ENCODE assay signal across 9 cellular contexts in the genomic region with DNA sequence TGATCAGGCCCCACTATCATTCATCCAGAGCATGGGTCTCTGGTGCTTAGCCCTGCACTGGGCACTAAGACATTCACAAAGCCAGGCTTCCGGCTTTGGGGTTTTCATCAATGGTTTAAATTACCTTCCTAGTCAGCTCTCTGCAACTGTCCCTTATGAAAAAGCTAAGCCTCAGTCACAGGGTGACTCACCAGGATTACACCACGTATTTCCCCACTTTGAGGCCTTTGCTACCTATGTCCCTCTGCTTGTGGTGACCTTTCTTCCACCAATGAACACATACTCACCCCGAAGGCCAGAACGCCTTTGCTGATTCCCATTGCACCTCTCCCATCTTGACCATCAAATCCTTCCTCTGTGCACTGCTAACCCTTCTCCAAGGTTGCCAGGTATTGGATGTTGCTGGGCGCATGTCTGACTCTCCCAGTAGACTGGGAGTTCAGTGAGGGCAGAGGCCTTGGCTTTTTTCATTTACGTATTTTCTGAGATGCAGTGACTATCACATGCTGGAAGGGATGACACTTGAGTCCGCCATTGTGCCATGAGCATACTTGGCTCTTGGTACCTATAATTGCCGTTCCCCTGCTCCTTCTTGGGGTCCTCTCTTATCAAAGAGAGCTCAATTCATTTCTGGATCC. TPM values are rescaled to one million over a fixed set of nuclear protein-coding genes. Genes with fewer than 3 reads are reported as not detected.
DNase-seq lines count a peak whose midpoint lies in the region; ATAC-seq and TF ChIP-seq lines count a peak whose summit lies in the region.
"Had no signal": no experiment of that assay in that cellular context is flagged by ENCODE, and none has a peak within 500 bp of the region (broad histone marks: within the 10 kb centered on the region; RNA-seq: fewer than 3 reads in every experiment).

No MANE protein-coding gene starts in this region.

- POLR2A ChIA-PET in MCF 10A (lab: Yijun Ruan, JAX) = interaction anchor here (0.6 kb wide), 1 partner anchor 21 kb away, joined by 3 read pairs; no protein-coding TSS in a partner anchor

- no peak for TF ChIP-seq POLR2A in breast epithelium (IDR thresholded peaks at IDR 0.05)

- no peaks in the 10 kb centered on the region for H3K9me3 ChIP-seq in breast epithelium

- H3K36me3 ChIP-seq in breast epithelium = no peaks in the 10 kb centered on the region

- peaks cover 9% of the 10 kb centered on the region for H3K4me1 Mint-ChIP-seq in MCF 10A (ENCODE audit: insufficient read depth, unreplicated experiment)
- peaks cover 42% of the 10 kb centered on the region for H3K4me1 Mint-ChIP-seq in activated T-helper 17 cell treated with anti-CD3 and anti-CD28 coated beads, Interleukin-2, amount 50 U/mL, for 72 hours

- H3K4me1 ChIP-seq in breast epithelium = no peaks in the 10 kb centered on the region

- H3K4me3 Mint-ChIP-seq in MCF 10A (ENCODE audit: unreplicated experiment) = no peak overlapping the region
- H3K4me3 Mint-ChIP-seq in activated T-helper 17 cell treated with anti-CD3 and anti-CD28 coated beads, Interleukin-2, amount 50 U/mL, for 72 hours = peak overlapping the region; percentile 70

- H3K27me3 ChIP-seq in breast epithelium = no peaks in the 10 kb centered on the region

- H3K4me3 ChIP-seq in breast epithelium = no peak overlapping the region

- CTCF ChIA-PET in MCF 10A (lab: Yijun Ruan, JAX) = interaction anchor here (0.5 to 0.9 kb wide), 4 partner anchors 8 to 513 kb away, joined by 3 to 6 read pairs (median 4); no protein-coding TSS in a partner anchor

- H3K27ac Mint-ChIP-seq in MCF 10A (ENCODE audit: low read depth, unreplicated experiment) = no peak overlapping the region
- H3K27ac Mint-ChIP-seq in activated T-helper 17 cell treated with anti-CD3 and anti-CD28 coated beads, Interleukin-2, amount 50 U/mL, for 72 hours = peak overlapping the region; percentile 94

- ATAC-seq in HG03469 (IDR thresholded peaks at IDR 0.05; ENCODE audit: unreplicated experiment) (peak; percentile 47), left cardiac atrium (no peak), Right ventricle myocardium inferior (no peak)
- ATAC-seq in activated T-helper 17 cell treated with anti-CD3 and anti-CD28 coated beads, Interleukin-2, amount 50 U/mL, for 72 hours (replicated peaks) = peak; percentile 79
- ATAC-seq in stimulated activated naive CD8-positive, alpha-beta T cell treated with anti-CD3 and anti-CD28 coated beads, Interleukin-15, Interleukin-2, amounts not matched to agents 100 U/mL and 50 U/mL, for 24 hours = peak; percentile 68

- no TSS peak for BruUV-seq in MCF 10A (replicated peaks; lab: Mats Ljungman, UMichigan)

- peaks cover 26% of the 10 kb centered on the region for H3K27me3 Mint-ChIP-seq in MCF 10A (ENCODE audit: insufficient read depth, unreplicated experiment)
- H3K27me3 Mint-ChIP-seq in activated T-helper 17 cell treated with anti-CD3 and anti-CD28 coated beads, Interleukin-2, amount 50 U/mL, for 72 hours = no peaks in the 10 kb centered on the region

- intact Hi-C loops in MCF 10A (cut with micrococcal nuclease) (no loop called here), breast epithelium (cut with DNase I; ENCODE audit: low total_unique reads) (no loop called here), left cardiac atrium (cut with DNase I) (no loop called here), Right ventricle myocardium inferior (cut with DNase I) (no loop called here)

- peaks cover 6% of the 10 kb centered on the region for H3K36me3 Mint-ChIP-seq in MCF 10A (ENCODE audit: insufficient read depth, unreplicated experiment)
- H3K36me3 Mint-ChIP-seq in activated T-helper 17 cell treated with anti-CD3 and anti-CD28 coated beads, Interleukin-2, amount 50 U/mL, for 72 hours (ENCODE audit: low read depth) = no peaks in the 10 kb centered on the region

- DNase-seq in MCF 10A (ENCODE audit: unreplicated experiment) (peak; percentile 66), breast epithelium (ENCODE audit: low spot score in 2 of 2) (no peak), foreskin melanocyte (no peak), left cardiac atrium (no peak), Right ventricle myocardium inferior (ENCODE audit: missing footprints) (no peak)
- DNase-seq in stimulated activated naive CD8-positive, alpha-beta T cell treated with anti-CD3 and anti-CD28 coated beads, Interleukin-15, Interleukin-2, amounts not matched to agents 100 U/mL and 50 U/mL, for 24 hours = peak; percentile 43

- H3K27ac ChIP-seq in breast epithelium = no peak overlapping the region
- H3K27ac ChIP-seq: C4-2B had no signal

- H3K9me3 Mint-ChIP-seq in MCF 10A (ENCODE audit: unreplicated experiment) = no peaks in the 10 kb centered on the region
- H3K9me3 Mint-ChIP-seq in activated T-helper 17 cell treated with anti-CD3 and anti-CD28 coated beads, Interleukin-2, amount 50 U/mL, for 72 hours = no peaks in the 10 kb centered on the region

- TF ChIP-seq CTCF in MCF 10A (IDR thresholded peaks at IDR 0.05; ENCODE audit: unreplicated experiment) (no peak), breast epithelium (IDR thresholded peaks at IDR 0.05) (no peak)

RNA-seq across cellular contexts. Expression of a gene that starts 58.7 kb away (rescaled TPM):
- total RNA-seq in MCF 10A (2022) (not detected in 2 replicates), breast epithelium (1 to 10 TPM; 2.6 to 9.8 (median 4.7) TPM), left cardiac atrium (1 to 10 TPM in 1 of 2 donors, under 1 TPM in 1; 0.91 to 1.2 TPM), Right ventricle myocardium inferior (0.57 TPM)
- 10 to 100 TPM; 17.2 to 20.1 TPM for total RNA-seq in activated T-helper 17 cell treated with anti-CD3 and anti-CD28 coated beads, Interleukin-2, amount 50 U/mL, for 72 hours

Comparison
In these comparisons a context has a peak if more than half of its experiments do, and no peak if none do; other contexts are left out.
1. DNase-seq: peak in MCF 10A (single experiment) and stimulated activated naive CD8-positive, alpha-beta T cell treated with anti-CD3 and anti-CD28 coated beads, Interleukin-15, Interleukin-2, amounts not matched to agents 100 U/mL and 50 U/mL, for 24 hours (single experiment); none in breast epithelium (0 of 2), foreskin melanocyte (single experiment), left cardiac atrium (single experiment) and Right ventricle myocardium inferior (single experiment).
2. ATAC-seq: peak in HG03469 (single experiment), activated T-helper 17 cell treated with anti-CD3 and anti-CD28 coated beads, Interleukin-2, amount 50 U/mL, for 72 hours (single experiment) and stimulated activated naive CD8-positive, alpha-beta T cell treated with anti-CD3 and anti-CD28 coated beads, Interleukin-15, Interleukin-2, amounts not matched to agents 100 U/mL and 50 U/mL, for 24 hours (single experiment); none in left cardiac atrium (0 of 2) and Right ventricle myocardium inferior (single experiment).